ENCODE assay signal across 1 cellular context in the genomic region with DNA sequence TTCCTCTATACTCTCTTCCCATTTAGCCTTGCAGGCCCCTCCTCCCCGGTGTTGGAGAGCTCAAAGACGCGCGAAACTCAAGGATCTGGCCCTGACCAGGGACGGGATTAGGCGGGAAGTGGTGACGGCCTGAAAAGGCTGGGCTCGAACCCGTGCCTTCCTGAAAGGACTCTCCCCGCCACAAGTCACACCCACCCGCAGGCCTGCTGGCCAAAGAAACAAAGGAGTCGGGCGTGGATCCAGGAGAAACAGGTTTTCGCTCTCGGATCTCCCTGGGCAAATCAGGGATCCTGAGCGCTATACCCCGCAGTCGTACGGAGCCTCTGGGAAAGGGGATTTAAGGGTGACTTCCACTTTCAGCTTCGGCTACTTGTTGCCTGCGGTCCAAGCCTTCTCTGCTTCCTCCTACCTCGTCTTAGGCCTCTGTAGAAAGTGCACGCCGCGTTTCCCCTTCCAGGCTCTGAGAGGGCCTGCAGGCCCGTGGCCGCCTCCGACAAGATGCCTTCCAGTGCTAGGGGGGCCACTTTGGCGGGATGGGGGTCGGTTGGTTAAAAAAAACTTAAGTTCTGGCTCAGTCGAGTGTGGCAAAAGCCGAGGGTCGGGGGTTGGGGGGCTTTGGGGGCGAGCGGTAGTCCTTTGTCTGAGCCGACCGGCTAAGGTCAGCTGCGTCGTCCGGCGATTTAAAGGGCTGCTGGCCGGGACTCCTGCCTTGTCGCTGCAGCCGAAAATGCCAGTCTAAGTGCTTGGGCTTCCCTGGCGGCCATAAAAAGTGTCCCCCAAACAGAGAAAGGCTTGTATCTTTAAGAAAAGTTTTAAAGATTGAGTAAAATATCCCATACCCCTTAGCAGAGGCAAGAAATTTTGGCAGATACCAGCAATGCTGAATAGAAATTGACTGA.
TF ChIP-seq lines count a peak whose summit lies in the region.

No MANE protein-coding gene starts in this region.

TF ChIP-seq in GM23338, 12 proteins besides CTCF, POLR2A, EP300 and RAD21 (continued from another document):
- TF ChIP-seq, protein P1, sequence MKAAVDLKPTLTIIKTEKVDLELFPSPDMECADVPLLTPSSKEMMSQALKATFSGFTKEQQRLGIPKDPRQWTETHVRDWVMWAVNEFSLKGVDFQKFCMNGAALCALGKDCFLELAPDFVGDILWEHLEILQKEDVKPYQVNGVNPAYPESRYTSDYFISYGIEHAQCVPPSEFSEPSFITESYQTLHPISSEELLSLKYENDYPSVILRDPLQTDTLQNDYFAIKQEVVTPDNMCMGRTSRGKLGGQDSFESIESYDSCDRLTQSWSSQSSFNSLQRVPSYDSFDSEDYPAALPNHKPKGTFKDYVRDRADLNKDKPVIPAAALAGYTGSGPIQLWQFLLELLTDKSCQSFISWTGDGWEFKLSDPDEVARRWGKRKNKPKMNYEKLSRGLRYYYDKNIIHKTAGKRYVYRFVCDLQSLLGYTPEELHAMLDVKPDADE (IDR thresholded peaks at IDR 0.05), result no peak
- peak; percentile 80 for TF ChIP-seq EZH2 (IDR thresholded peaks at IDR 0.05; ENCODE audit: low read depth, unreplicated experiment)
- TF ChIP-seq CREB1 (CRISPR knock-in tag; IDR thresholded peaks at IDR 0.05; ENCODE audit: low read depth), result no peak
- TF ChIP-seq, protein P2, sequence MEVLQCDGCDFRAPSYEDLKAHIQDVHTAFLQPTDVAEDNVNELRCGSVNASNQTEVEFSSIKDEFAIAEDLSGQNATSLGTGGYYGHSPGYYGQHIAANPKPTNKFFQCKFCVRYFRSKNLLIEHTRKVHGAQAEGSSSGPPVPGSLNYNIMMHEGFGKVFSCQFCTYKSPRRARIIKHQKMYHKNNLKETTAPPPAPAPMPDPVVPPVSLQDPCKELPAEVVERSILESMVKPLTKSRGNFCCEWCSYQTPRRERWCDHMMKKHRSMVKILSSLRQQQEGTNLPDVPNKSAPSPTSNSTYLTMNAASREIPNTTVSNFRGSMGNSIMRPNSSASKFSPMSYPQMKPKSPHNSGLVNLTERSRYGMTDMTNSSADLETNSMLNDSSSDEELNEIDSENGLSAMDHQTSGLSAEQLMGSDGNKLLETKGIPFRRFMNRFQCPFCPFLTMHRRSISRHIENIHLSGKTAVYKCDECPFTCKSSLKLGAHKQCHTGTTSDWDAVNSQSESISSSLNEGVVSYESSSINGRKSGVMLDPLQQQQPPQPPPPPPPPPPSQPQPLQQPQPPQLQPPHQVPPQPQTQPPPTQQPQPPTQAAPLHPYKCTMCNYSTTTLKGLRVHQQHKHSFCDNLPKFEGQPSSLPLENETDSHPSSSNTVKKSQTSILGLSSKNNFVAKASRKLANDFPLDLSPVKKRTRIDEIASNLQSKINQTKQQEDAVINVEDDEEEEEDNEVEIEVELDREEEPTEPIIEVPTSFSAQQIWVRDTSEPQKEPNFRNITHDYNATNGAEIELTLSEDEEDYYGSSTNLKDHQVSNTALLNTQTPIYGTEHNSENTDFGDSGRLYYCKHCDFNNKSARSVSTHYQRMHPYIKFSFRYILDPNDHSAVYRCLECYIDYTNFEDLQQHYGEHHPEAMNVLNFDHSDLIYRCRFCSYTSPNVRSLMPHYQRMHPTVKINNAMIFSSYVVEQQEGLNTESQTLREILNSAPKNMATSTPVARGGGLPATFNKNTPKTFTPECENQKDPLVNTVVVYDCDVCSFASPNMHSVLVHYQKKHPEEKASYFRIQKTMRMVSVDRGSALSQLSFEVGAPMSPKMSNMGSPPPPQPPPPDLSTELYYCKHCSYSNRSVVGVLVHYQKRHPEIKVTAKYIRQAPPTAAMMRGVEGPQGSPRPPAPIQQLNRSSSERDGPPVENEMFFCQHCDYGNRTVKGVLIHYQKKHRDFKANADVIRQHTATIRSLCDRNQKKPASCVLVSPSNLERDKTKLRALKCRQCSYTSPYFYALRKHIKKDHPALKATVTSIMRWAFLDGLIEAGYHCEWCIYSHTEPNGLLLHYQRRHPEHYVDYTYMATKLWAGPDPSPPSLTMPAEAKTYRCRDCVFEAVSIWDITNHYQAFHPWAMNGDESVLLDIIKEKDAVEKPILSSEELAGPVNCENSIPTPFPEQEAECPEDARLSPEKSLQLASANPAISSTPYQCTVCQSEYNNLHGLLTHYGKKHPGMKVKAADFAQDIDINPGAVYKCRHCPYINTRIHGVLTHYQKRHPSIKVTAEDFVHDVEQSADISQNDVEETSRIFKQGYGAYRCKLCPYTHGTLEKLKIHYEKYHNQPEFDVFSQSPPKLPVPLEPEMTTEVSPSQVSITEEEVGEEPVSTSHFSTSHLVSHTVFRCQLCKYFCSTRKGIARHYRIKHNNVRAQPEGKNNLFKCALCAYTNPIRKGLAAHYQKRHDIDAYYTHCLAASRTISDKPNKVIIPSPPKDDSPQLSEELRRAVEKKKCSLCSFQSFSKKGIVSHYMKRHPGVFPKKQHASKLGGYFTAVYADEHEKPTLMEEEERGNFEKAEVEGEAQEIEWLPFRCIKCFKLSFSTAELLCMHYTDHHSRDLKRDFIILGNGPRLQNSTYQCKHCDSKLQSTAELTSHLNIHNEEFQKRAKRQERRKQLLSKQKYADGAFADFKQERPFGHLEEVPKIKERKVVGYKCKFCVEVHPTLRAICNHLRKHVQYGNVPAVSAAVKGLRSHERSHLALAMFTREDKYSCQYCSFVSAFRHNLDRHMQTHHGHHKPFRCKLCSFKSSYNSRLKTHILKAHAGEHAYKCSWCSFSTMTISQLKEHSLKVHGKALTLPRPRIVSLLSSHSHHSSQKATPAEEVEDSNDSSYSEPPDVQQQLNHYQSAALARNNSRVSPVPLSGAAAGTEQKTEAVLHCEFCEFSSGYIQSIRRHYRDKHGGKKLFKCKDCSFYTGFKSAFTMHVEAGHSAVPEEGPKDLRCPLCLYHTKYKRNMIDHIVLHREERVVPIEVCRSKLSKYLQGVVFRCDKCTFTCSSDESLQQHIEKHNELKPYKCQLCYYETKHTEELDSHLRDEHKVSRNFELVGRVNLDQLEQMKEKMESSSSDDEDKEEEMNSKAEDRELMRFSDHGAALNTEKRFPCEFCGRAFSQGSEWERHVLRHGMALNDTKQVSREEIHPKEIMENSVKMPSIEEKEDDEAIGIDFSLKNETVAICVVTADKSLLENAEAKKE (CRISPR knock-in tag; IDR thresholded peaks at IDR 0.05), result no peak
